1 cellular context compared by ENCODE assay signal in the genomic region with DNA sequence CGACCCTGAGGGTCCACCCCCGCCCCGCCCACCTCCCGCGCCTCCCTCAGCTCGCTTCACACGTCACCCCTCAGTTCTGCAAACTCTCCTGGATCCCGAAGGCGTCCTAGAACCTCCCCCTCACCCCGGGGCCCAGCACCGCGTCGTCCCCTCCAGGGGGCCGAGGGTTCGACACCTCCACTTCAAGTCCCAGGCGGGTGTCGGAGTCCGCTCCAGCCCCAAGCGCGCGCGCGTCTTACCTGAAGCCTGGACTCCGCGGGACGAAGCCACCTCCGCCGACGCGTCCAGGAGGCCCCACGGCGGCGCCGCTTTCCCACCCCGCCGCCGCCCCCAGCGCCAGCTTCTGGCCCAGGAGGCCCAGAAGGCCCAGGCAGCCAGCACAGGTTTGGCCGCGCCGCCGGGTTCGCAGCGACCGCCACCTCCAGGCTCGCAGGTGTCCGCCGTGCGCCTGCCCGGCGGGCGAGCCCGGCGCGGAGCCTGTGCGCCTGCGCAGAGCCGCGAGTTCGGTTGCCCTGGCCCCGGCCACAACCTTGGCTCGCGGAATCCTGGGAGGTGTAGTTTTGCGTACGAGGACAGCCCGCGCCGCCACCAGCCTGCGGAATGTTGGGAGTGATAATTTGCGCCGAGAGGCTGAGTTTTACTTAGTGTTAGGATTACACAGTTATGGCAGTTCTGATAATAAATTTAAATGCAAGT.
A peak's percentile ranks its signal among the peaks of the same experiment; 100 is the strongest.
TF ChIP-seq lines count a peak whose summit lies in the region.

TSS of gene POMGNT2 (minus strand) at position 483 of the 696 bp plus-strand sequence. CDS start 24,648 bp downstream, outside the sequence.

TF ChIP-seq in K562, 482 proteins besides CTCF, POLR2A, EP300 and RAD21 (continued from another document and continues in another):
- TF ChIP-seq THAP12 (CRISPR knock-in tag; IDR thresholded peaks at IDR 0.05) (peak; percentile 75; the same call in 1 of the 2 replicates), NEUROD1 (IDR thresholded peaks at IDR 0.05; ENCODE audit: borderline replicate concordance, low read depth, low read length, partially characterized antibody) (peak; percentile 33), SREBF1 (IDR thresholded peaks at IDR 0.05; ENCODE audit: borderline replicate concordance, low read depth, low read length) (no peak), XRCC4 (IDR thresholded peaks at IDR 0.05; ENCODE audit: extremely low read depth, insufficient read depth, insufficient read length) (no peak), FOS (IDR thresholded peaks at IDR 0.05; ENCODE audit: extremely low read depth, insufficient read length) (no peak), ZNF551 (CRISPR knock-in tag; IDR thresholded peaks at IDR 0.05) (no peak), ZMIZ1 (IDR thresholded peaks at IDR 0.05; ENCODE audit: low read depth in 2 of 2, low read length in 2 of 2) (no peak), GTF2E2 (tag; IDR thresholded peaks at IDR 0.05) (no peak), TRIM24 (IDR thresholded peaks at IDR 0.05) (peak in 1 of 2 experiments; percentile 50; a peak in 1 of 4 replicates), GATAD2A (IDR thresholded peaks at IDR 0.05) (no peak), EGR1 (conservative IDR thresholded peaks at IDR 0.05) (peak; percentile 38; the same call in 1 of the 2 replicates), RNF2 (IDR thresholded peaks at IDR 0.05) (peak; percentile 48; the same call in 1 of the 2 replicates), SRF (CRISPR knock-in tag; IDR thresholded peaks at IDR 0.05) (no peak), ZNF280B (CRISPR knock-in tag; IDR thresholded peaks at IDR 0.05) (no peak), C11orf30 (IDR thresholded peaks at IDR 0.05; ENCODE audit: low read depth) (no peak), SMARCE1 (IDR thresholded peaks at IDR 0.05) (no peak), NCOA6 (IDR thresholded peaks at IDR 0.05) (peak; percentile 94), ZNF395 (CRISPR knock-in tag; IDR thresholded peaks at IDR 0.05) (peak; percentile 55; the same call in 1 of the 2 replicates), FOXA1 (IDR thresholded peaks at IDR 0.05; ENCODE audit: borderline replicate concordance) (no peak), SAFB2 (IDR thresholded peaks at IDR 0.05; ENCODE audit: borderline replicate concordance, low read depth, low read length, severe bottlenecking) (no peak), CHD4 (IDR thresholded peaks at IDR 0.05; ENCODE audit: insufficient read depth, insufficient replicate concordance, low read depth, low read length, poor library complexity, severe bottlenecking) (no peak), MCM2 (IDR thresholded peaks at IDR 0.05; ENCODE audit: low read depth) (no peak), ZNF316 (IDR thresholded peaks at IDR 0.05) (no peak), ERF (CRISPR knock-in tag; IDR thresholded peaks at IDR 0.05) (0 out of 2 replicates have a peak, but pooled peaks have one; percentile 51), RBBP5 (IDR thresholded peaks at IDR 0.05; ENCODE audit: borderline replicate concordance, insufficient read depth, low read length, poor library complexity, severe bottlenecking) (peak; percentile 82), DDX20 (tag; IDR thresholded peaks at IDR 0.05; ENCODE audit: low read depth) (no peak), FOXP1 (CRISPR knock-in tag; IDR thresholded peaks at IDR 0.05) (no peak), CBX2 (IDR thresholded peaks at IDR 0.05; ENCODE audit: insufficient read depth, low read length, poor library complexity, severe bottlenecking) (no peak), JUNB (CRISPR knock-in tag; conservative IDR thresholded peaks at IDR 0.05) (no peak), PHB (CRISPR knock-in tag; IDR thresholded peaks at IDR 0.05) (no peak), BHLHE40 (IDR thresholded peaks at IDR 0.05; ENCODE audit: low read length) (0 out of 2 replicates have a peak, but pooled peaks have one; percentile 28), ZNF197 (CRISPR knock-in tag; IDR thresholded peaks at IDR 0.05; ENCODE audit: low read depth) (no peak)
- TF ChIP-seq, protein P1, sequence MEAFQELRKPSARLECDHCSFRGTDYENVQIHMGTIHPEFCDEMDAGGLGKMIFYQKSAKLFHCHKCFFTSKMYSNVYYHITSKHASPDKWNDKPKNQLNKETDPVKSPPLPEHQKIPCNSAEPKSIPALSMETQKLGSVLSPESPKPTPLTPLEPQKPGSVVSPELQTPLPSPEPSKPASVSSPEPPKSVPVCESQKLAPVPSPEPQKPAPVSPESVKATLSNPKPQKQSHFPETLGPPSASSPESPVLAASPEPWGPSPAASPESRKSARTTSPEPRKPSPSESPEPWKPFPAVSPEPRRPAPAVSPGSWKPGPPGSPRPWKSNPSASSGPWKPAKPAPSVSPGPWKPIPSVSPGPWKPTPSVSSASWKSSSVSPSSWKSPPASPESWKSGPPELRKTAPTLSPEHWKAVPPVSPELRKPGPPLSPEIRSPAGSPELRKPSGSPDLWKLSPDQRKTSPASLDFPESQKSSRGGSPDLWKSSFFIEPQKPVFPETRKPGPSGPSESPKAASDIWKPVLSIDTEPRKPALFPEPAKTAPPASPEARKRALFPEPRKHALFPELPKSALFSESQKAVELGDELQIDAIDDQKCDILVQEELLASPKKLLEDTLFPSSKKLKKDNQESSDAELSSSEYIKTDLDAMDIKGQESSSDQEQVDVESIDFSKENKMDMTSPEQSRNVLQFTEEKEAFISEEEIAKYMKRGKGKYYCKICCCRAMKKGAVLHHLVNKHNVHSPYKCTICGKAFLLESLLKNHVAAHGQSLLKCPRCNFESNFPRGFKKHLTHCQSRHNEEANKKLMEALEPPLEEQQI (IDR thresholded peaks at IDR 0.05): no peak
- TF ChIP-seq, protein P2, sequence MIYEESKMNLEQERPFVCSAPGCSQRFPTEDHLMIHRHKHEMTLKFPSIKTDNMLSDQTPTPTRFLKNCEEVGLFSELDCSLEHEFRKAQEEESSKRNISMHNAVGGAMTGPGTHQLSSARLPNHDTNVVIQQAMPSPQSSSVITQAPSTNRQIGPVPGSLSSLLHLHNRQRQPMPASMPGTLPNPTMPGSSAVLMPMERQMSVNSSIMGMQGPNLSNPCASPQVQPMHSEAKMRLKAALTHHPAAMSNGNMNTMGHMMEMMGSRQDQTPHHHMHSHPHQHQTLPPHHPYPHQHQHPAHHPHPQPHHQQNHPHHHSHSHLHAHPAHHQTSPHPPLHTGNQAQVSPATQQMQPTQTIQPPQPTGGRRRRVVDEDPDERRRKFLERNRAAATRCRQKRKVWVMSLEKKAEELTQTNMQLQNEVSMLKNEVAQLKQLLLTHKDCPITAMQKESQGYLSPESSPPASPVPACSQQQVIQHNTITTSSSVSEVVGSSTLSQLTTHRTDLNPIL (CRISPR knock-in tag; IDR thresholded peaks at IDR 0.05): no peak
- TF ChIP-seq, protein P3, sequence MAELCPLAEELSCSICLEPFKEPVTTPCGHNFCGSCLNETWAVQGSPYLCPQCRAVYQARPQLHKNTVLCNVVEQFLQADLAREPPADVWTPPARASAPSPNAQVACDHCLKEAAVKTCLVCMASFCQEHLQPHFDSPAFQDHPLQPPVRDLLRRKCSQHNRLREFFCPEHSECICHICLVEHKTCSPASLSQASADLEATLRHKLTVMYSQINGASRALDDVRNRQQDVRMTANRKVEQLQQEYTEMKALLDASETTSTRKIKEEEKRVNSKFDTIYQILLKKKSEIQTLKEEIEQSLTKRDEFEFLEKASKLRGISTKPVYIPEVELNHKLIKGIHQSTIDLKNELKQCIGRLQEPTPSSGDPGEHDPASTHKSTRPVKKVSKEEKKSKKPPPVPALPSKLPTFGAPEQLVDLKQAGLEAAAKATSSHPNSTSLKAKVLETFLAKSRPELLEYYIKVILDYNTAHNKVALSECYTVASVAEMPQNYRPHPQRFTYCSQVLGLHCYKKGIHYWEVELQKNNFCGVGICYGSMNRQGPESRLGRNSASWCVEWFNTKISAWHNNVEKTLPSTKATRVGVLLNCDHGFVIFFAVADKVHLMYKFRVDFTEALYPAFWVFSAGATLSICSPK (IDR thresholded peaks at IDR 0.05; ENCODE audit: borderline replicate concordance): no peak
- TF ChIP-seq, protein P4, sequence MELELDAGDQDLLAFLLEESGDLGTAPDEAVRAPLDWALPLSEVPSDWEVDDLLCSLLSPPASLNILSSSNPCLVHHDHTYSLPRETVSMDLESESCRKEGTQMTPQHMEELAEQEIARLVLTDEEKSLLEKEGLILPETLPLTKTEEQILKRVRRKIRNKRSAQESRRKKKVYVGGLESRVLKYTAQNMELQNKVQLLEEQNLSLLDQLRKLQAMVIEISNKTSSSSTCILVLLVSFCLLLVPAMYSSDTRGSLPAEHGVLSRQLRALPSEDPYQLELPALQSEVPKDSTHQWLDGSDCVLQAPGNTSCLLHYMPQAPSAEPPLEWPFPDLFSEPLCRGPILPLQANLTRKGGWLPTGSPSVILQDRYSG (tag; conservative IDR thresholded peaks at IDR 0.05; ENCODE audit: low read depth): no peak
